Comparison of ENCODE assay signal across 8 cellular contexts in genomic region chr20:37276494-37277252, GRCh38. TPM values are rescaled to one million over a fixed set of nuclear protein-coding genes. Genes with fewer than 3 reads are reported as not detected.
DNase-seq lines count a peak whose midpoint lies in the region; ATAC-seq and TF ChIP-seq lines count a peak whose summit lies in the region.

No MANE protein-coding gene starts in this region.

- no peaks in the 10 kb centered on the region for H3K36me3 Mint-ChIP-seq in brain
- no peaks in the 10 kb centered on the region for H3K36me3 Mint-ChIP-seq in endothelial cell (ENCODE audit: low read depth, unreplicated experiment)

- H3K4me1 Mint-ChIP-seq in brain: peaks cover 48% of the 10 kb centered on the region
- H3K4me1 Mint-ChIP-seq in endothelial cell (ENCODE audit: unreplicated experiment): peaks cover 10% of the 10 kb centered on the region

- H3K4me3 Mint-ChIP-seq in brain (peak overlapping the region in 2 of 5 experiments; percentile 34 to 52), endothelial cell (ENCODE audit: unreplicated experiment) (no peak overlapping the region)

- H3K27ac Mint-ChIP-seq in brain (peak overlapping the region; percentile 1 to 94 (median 75)), endothelial cell (ENCODE audit: unreplicated experiment) (no peak overlapping the region)

- ATAC-seq in GM21529 (IDR thresholded peaks at IDR 0.05; ENCODE audit: unreplicated experiment) (peak; percentile 69), GM21360 (IDR thresholded peaks at IDR 0.05; ENCODE audit: unreplicated experiment) (no peak)

- DNase-seq in EH (ENCODE audit: low read depth) (peak; percentile 81), NCI-H2196 (lab: John Stamatoyannopoulos, UW; ENCODE audit: unreplicated experiment) (peak; percentile 95), medulla oblongata (ENCODE audit: extremely low spot score) (peak; percentile 73), endothelial cell (ENCODE audit: low spot score) (no peak), NAMALWA (ENCODE audit: low spot score) (no peak)

- H3K27me3 Mint-ChIP-seq in brain: no peaks in the 10 kb centered on the region
- no peaks in the 10 kb centered on the region for H3K27me3 Mint-ChIP-seq in endothelial cell (ENCODE audit: unreplicated experiment)

- TF ChIP-seq CTCF in brain (conservative IDR thresholded peaks at IDR 0.05) (peak; percentile 45 to 49), endothelial cell (IDR thresholded peaks at IDR 0.05; ENCODE audit: unreplicated experiment) (no peak)

- H3K9me3 Mint-ChIP-seq in brain (peaks cover 0 to 2% (median 0%) of the 10 kb centered on the region in 5 experiments), endothelial cell (ENCODE audit: unreplicated experiment) (no peaks in the 10 kb centered on the region)

RNA-seq across cellular contexts. Expression of gene MANBAL, which starts 12.8 kb away (rescaled TPM):
- 164 TPM for polyA plus RNA-seq in brain (ENCODE audit: insufficient read depth, low read depth, low replicate concordance)
- 35.6 TPM for total RNA-seq in endothelial cell (ENCODE audit: unreplicated experiment)

RNA-seq across cellular contexts. Expression of gene GHRH, which starts 15.1 kb away (rescaled TPM):
- polyA plus RNA-seq in brain (ENCODE audit: insufficient read depth, low read depth, low replicate concordance): not detected
- total RNA-seq in endothelial cell (ENCODE audit: unreplicated experiment): not detected

Comparison
In these comparisons a context has a peak if more than half of its experiments do, and no peak if none do; other contexts are left out.
1. DNase-seq: peak in EH (single experiment), NCI-H2196 (single experiment) and medulla oblongata (single experiment); none in endothelial cell (single experiment) and NAMALWA (single experiment).